10 cellular contexts compared by ENCODE assay signal in the genomic region with DNA sequence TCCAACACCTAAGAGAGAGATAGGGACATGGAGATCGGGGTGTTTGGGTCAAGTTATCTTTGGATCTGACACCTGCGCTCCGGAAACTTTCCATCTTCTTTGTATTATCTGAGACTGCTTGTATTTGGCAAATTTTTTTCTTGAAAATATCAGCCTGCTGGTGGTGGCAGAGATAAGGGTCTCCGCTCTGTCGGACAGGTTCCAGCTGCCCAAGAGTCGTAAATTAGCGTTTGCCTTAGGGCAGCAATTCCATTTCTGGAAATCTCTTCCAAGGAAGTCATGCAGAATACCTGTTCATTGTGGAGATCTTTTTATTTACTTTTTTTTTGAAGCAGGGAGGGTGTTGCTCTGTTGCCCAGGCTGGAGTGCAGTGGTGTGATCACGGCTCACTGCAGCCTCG. TPM values are rescaled to one million over a fixed set of nuclear protein-coding genes. Genes with fewer than 3 reads are reported as not detected.
DNase-seq lines count a peak whose midpoint lies in the region; TF ChIP-seq lines count a peak whose summit lies in the region.
"Had no signal": no experiment of that assay in that cellular context is flagged by ENCODE, and none has a peak within 500 bp of the region (broad histone marks: within the 10 kb centered on the region; RNA-seq: fewer than 3 reads in every experiment).

No MANE protein-coding gene starts in this region.

- peak overlapping the region; percentile 95 for H3K4me2 ChIP-seq in smooth muscle cell

- H3K4me1 ChIP-seq in smooth muscle cell (ENCODE audit: low read depth): no peaks in the 10 kb centered on the region

- H3K9me3 ChIP-seq in smooth muscle cell (replicated peaks; ENCODE audit: low read depth): no peaks in the 10 kb centered on the region
- H3K9me3 ChIP-seq: MG63, uterus had no signal

- H3K36me3 ChIP-seq in smooth muscle cell (ENCODE audit: low read depth): no peaks in the 10 kb centered on the region
- H3K36me3 ChIP-seq: MG63, uterus had no signal

- H3K4me3 Mint-ChIP-seq in activated CD4-positive, alpha-beta T cell treated with anti-CD3 and anti-CD28 coated beads, Interleukin-2, amount 10 ng/mL, durations not matched to agents 24 days and 14 days: peak overlapping the region; percentile 73
- H3K4me3 Mint-ChIP-seq in activated CD4-positive, alpha-beta memory T cell treated with anti-CD3 and anti-CD28 coated beads for 36 hours: peak overlapping the region; percentile 46

- H3K4me1 Mint-ChIP-seq in activated CD4-positive, alpha-beta T cell treated with anti-CD3 and anti-CD28 coated beads, Interleukin-2, amount 10 ng/mL, durations not matched to agents 24 days and 14 days: peaks cover 2% of the 10 kb centered on the region
- peaks cover 4% of the 10 kb centered on the region for H3K4me1 Mint-ChIP-seq in activated CD4-positive, alpha-beta memory T cell treated with anti-CD3 and anti-CD28 coated beads for 36 hours (ENCODE audit: low read depth)

- peak overlapping the region; percentile 62 for H3K4me3 ChIP-seq in fibroblast of villous mesenchyme (ENCODE audit: low read depth, low read length)
- H3K4me3 ChIP-seq in smooth muscle cell: peak overlapping the region; percentile 53

- no peak overlapping the region for H2AFZ ChIP-seq in smooth muscle cell (ENCODE audit: low read depth)

- intact Hi-C loops in activated CD4-positive, alpha-beta T cell treated with anti-CD3 and anti-CD28 coated beads, Interleukin-2, amount 10 ng/mL, durations not matched to agents 24 days and 14 days (cut with micrococcal nuclease): no loop called here
- intact Hi-C loops in activated CD4-positive, alpha-beta memory T cell treated with anti-CD3 and anti-CD28 coated beads for 36 hours (cut with micrococcal nuclease): no loop called here

- no peaks in the 10 kb centered on the region for H3K9me3 Mint-ChIP-seq in activated CD4-positive, alpha-beta T cell treated with anti-CD3 and anti-CD28 coated beads, Interleukin-2, amount 10 ng/mL, durations not matched to agents 24 days and 14 days
- no peaks in the 10 kb centered on the region for H3K9me3 Mint-ChIP-seq in activated CD4-positive, alpha-beta memory T cell treated with anti-CD3 and anti-CD28 coated beads for 36 hours

- no peak overlapping the region for H3K27ac ChIP-seq in smooth muscle cell (ENCODE audit: low read depth)
- H3K27ac ChIP-seq: uterus had no signal

- H3K27me3 ChIP-seq in smooth muscle cell (ENCODE audit: low read depth): no peaks in the 10 kb centered on the region
- H3K27me3 ChIP-seq: MG63, uterus had no signal

- DNase-seq in activated CD4-positive, alpha-beta T cell treated with anti-CD3 and anti-CD28 coated beads, Interleukin-2, amount 10 ng/mL, durations not matched to agents 24 days and 14 days: no peak
- no peak for DNase-seq in activated CD4-positive, alpha-beta T cell treated with anti-CD3 and anti-CD28 coated beads, Interleukin-2, amount 50 U/mL, for 4 hours
- no peak for DNase-seq in activated CD4-positive, alpha-beta memory T cell treated with anti-CD3 and anti-CD28 coated beads for 36 hours
- DNase-seq in fibroblast of villous mesenchyme (ENCODE audit: low read depth): no peak
- no peak for DNase-seq in smooth muscle cell (lab: John Stamatoyannopoulos, UW; ENCODE audit: unreplicated experiment)
- no peak for DNase-seq in superior temporal gyrus (ENCODE audit: extremely low spot score)
- DNase-seq in SIG-M5 treated with dmso at 0.1 percent for 504 hours (lab: John Stamatoyannopoulos, UW; ENCODE audit: unreplicated experiment): no peak
- no peak for DNase-seq in SW 1271 (lab: John Stamatoyannopoulos, UW)

- WGBS in smooth muscle cell (ENCODE audit: low lambda C conversion rate): 62% methylated on average over 9 of the region's 9 CpGs

- H3K27me3 Mint-ChIP-seq in activated CD4-positive, alpha-beta T cell treated with anti-CD3 and anti-CD28 coated beads, Interleukin-2, amount 10 ng/mL, durations not matched to agents 24 days and 14 days: peaks cover 19% of the 10 kb centered on the region
- H3K27me3 Mint-ChIP-seq in activated CD4-positive, alpha-beta memory T cell treated with anti-CD3 and anti-CD28 coated beads for 36 hours: peaks cover 7% of the 10 kb centered on the region

- H3F3A ChIP-seq in smooth muscle cell (ENCODE audit: low read depth): no peaks in the 10 kb centered on the region

- H3K9ac ChIP-seq in smooth muscle cell (ENCODE audit: low read depth): no peak overlapping the region

- CTCF ChIA-PET in activated CD4-positive, alpha-beta memory T cell treated with anti-CD3 and anti-CD28 coated beads for 36 hours (lab: Charles Lee): interaction anchor here (1.0 kb wide), 1 partner anchor 284 kb away, joined by 3 read pairs; no protein-coding TSS in a partner anchor

- H3K27ac Mint-ChIP-seq in activated CD4-positive, alpha-beta T cell treated with anti-CD3 and anti-CD28 coated beads, Interleukin-2, amount 10 ng/mL, durations not matched to agents 24 days and 14 days: no peak overlapping the region
- H3K27ac Mint-ChIP-seq in activated CD4-positive, alpha-beta memory T cell treated with anti-CD3 and anti-CD28 coated beads for 36 hours: no peak overlapping the region

- POLR2A ChIA-PET in activated CD4-positive, alpha-beta memory T cell treated with anti-CD3 and anti-CD28 coated beads for 36 hours (lab: Charles Lee): no interaction called here

- H3K79me2 ChIP-seq in smooth muscle cell (ENCODE audit: low read depth): no peaks in the 10 kb centered on the region

- no peak for TF ChIP-seq CTCF in fibroblast of villous mesenchyme (IDR thresholded peaks at IDR 0.05; ENCODE audit: insufficient read depth, low read depth, low read length)
- TF ChIP-seq CTCF in smooth muscle cell (IDR thresholded peaks at IDR 0.05; ENCODE audit: borderline replicate concordance, insufficient read depth, poor library complexity, severe bottlenecking): no peak

- H3K36me3 Mint-ChIP-seq in activated CD4-positive, alpha-beta T cell treated with anti-CD3 and anti-CD28 coated beads, Interleukin-2, amount 10 ng/mL, durations not matched to agents 24 days and 14 days (ENCODE audit: low read depth): no peaks in the 10 kb centered on the region
- H3K36me3 Mint-ChIP-seq in activated CD4-positive, alpha-beta memory T cell treated with anti-CD3 and anti-CD28 coated beads for 36 hours: no peaks in the 10 kb centered on the region

- H4K20me1 ChIP-seq in smooth muscle cell (ENCODE audit: low read depth): no peaks in the 10 kb centered on the region

RNA-seq across cellular contexts. Expression of a gene that starts 19.5 kb away (rescaled TPM):
- total RNA-seq in activated CD4-positive, alpha-beta T cell treated with anti-CD3 and anti-CD28 coated beads, Interleukin-2, amount 10 ng/mL, durations not matched to agents 24 days and 14 days: 157 and 159 TPM in 2 replicates
- total RNA-seq in activated CD4-positive, alpha-beta memory T cell treated with anti-CD3 and anti-CD28 coated beads for 36 hours: 100 to 1,000 TPM; 104 to 105 TPM
- total RNA-seq in fibroblast of villous mesenchyme (145 and 161 TPM in 2 replicates), smooth muscle cell (94.7 and 111 TPM in 2 replicates)
- polyA plus RNA-seq in smooth muscle cell: 154 and 192 TPM in 2 replicates
